ENCODE assay signal across 18 cellular contexts in genomic region chr5:132408456-132408855, GRCh38. TPM values are rescaled to one million over a fixed set of nuclear protein-coding genes. Genes with fewer than 3 reads are reported as not detected.
DNase-seq lines count a peak whose midpoint lies in the region; ATAC-seq and TF ChIP-seq lines count a peak whose summit lies in the region.
"Had no signal": no experiment of that assay in that cellular context is flagged by ENCODE, and none has a peak within 500 bp of the region (broad histone marks: within the 10 kb centered on the region; RNA-seq: fewer than 3 reads in every experiment).

No MANE protein-coding gene starts in this region.

- H2AFZ ChIP-seq in mammary epithelial cell (ENCODE audit: low read depth, low read length) (no peak overlapping the region), parathyroid adenoma (no peak overlapping the region)

- no peak for DNase-seq in breast epithelium (ENCODE audit: low spot score in 2 of 2)
- no peak for DNase-seq in mammary epithelial cell
- DNase-seq in ascending aorta (ENCODE audit: low spot score in 2 of 2): no peak
- DNase-seq in H4 (ENCODE audit: low spot score): no peak
- DNase-seq in NCI-H1092 (lab: John Stamatoyannopoulos, UW): no peak
- DNase-seq: activated CD8-positive, alpha-beta memory T cell treated with anti-CD3 and anti-CD28 coated beads, Interleukin-2, amount 50 U/mL, for 48 hours; amniotic stem cell; DMS79; erythroblast; kidney glomerular epithelial cell; NCI-H1694 treated with DMSO at 0.1 percent for 48 hours; NCI-H510A; PC-3; WERI-Rb-1 had no signal

- dilution Hi-C loops in mammary epithelial cell (cut with HindIII; ENCODE audit: low sequenced_read_pairs): no loop called here

- CTCF ChIA-PET in mammary epithelial cell (lab: Charles Lee; ENCODE audit: low non-redundant PET): no interaction called here

- H3K4me3 ChIP-seq in breast epithelium (no peak overlapping the region), mammary epithelial cell (replicated peaks in 1 of 3; ENCODE audit: insufficient read depth in 1 of 3, low read depth in 2 of 3, low read length in 3 of 3) (no peak overlapping the region), ascending aorta (no peak overlapping the region), parathyroid adenoma (ENCODE audit: low read depth, low read length) (no peak overlapping the region), urinary bladder (ENCODE audit: low read depth, low read length) (no peak overlapping the region)

- no peak for TF ChIP-seq POLR2A in breast epithelium (IDR thresholded peaks at IDR 0.05)

- H3K4me2 ChIP-seq in mammary epithelial cell (ENCODE audit: insufficient read depth, low read depth, low read length) (no peak overlapping the region), parathyroid adenoma (ENCODE audit: low read length) (no peak overlapping the region)

- no peaks in the 10 kb centered on the region for H3K9me3 ChIP-seq in breast epithelium
- H3K9me3 ChIP-seq in mammary epithelial cell (replicated peaks; ENCODE audit: insufficient read depth, low read length): no peaks in the 10 kb centered on the region
- no peaks in the 10 kb centered on the region for H3K9me3 ChIP-seq in ascending aorta
- no peaks in the 10 kb centered on the region for H3K9me3 ChIP-seq in parathyroid adenoma (ENCODE audit: control insufficient read depth, low read length)

- in situ Hi-C loops in mammary epithelial cell (cut with MboI; ENCODE audit: low sequenced_read_pairs in 2 of 2): no loop called here

- intact Hi-C loops in breast epithelium (cut with DNase I; ENCODE audit: low total_unique reads) (no loop called here), mammary epithelial cell (cut with micrococcal nuclease) (no loop called here), ascending aorta (cut with DNase I) (no loop called here)

- H3K27me3 ChIP-seq in breast epithelium (no peaks in the 10 kb centered on the region), mammary epithelial cell (ENCODE audit: insufficient read depth, low read length) (no peaks in the 10 kb centered on the region), ascending aorta (no peaks in the 10 kb centered on the region), parathyroid adenoma (ENCODE audit: control insufficient read depth, insufficient read depth, low read length) (no peaks in the 10 kb centered on the region)

- ATAC-seq in GM18873 (IDR thresholded peaks at IDR 0.05; ENCODE audit: low FRiP score, unreplicated experiment): no peak
- ATAC-seq: PC-3, SK-N-SH treated with all-trans-retinoic acid at 6 μM for 48 hours had no signal

- no peaks in the 10 kb centered on the region for H4K20me1 ChIP-seq in mammary epithelial cell (ENCODE audit: insufficient read depth, low read length)

- WGBS in mammary epithelial cell (ENCODE audit: low coverage, missing lambda C conversion rate): 80% methylated on average over 5 of the region's 6 CpGs
- 81% methylated on average over 6 of the region's 6 CpGs for WGBS in urinary bladder

- TF ChIP-seq CTCF in breast epithelium (IDR thresholded peaks at IDR 0.05) (no peak), mammary epithelial cell (conservative IDR thresholded peaks at IDR 0.05 in 1 of 2, IDR thresholded peaks at IDR 0.05 in 1 of 2; ENCODE audit: extremely low read depth in 1 of 2, insufficient read depth in 1 of 2, low read depth in 1 of 2, low read length in 2 of 2) (no peak), ascending aorta (IDR thresholded peaks at IDR 0.05) (no peak), parathyroid adenoma (IDR thresholded peaks at IDR 0.05) (no peak)

- H3K4me1 ChIP-seq in breast epithelium: peaks cover 0 to 10% of the 10 kb centered on the region in 2 donors
- peaks cover 10% of the 10 kb centered on the region for H3K4me1 ChIP-seq in mammary epithelial cell (ENCODE audit: insufficient read depth, low read length)
- H3K4me1 ChIP-seq in ascending aorta: peaks cover 0 to 23% of the 10 kb centered on the region in 2 donors
- H3K4me1 ChIP-seq in parathyroid adenoma: peaks cover 29% of the 10 kb centered on the region
- peaks cover 2% of the 10 kb centered on the region for H3K4me1 ChIP-seq in urinary bladder (ENCODE audit: insufficient read depth)

- H3K27ac ChIP-seq in breast epithelium (peak overlapping the region; percentile 46 to 99), mammary epithelial cell (ENCODE audit: insufficient read depth, low read depth, low read length) (no peak overlapping the region), ascending aorta (peak overlapping the region; percentile 97 to 100), parathyroid adenoma (peak overlapping the region; percentile 98), urinary bladder (ENCODE audit: low read depth) (peak overlapping the region; percentile 6)
- H3K27ac ChIP-seq: WERI-Rb-1 had no signal

- H3K36me3 ChIP-seq in breast epithelium: no peaks in the 10 kb centered on the region
- no peaks in the 10 kb centered on the region for H3K36me3 ChIP-seq in mammary epithelial cell (ENCODE audit: insufficient read depth, low read length)
- H3K36me3 ChIP-seq in ascending aorta: no peaks in the 10 kb centered on the region
- no peaks in the 10 kb centered on the region for H3K36me3 ChIP-seq in parathyroid adenoma (ENCODE audit: control insufficient read depth, insufficient read depth, low read length)
- H3K36me3 ChIP-seq in urinary bladder (ENCODE audit: insufficient read depth): no peaks in the 10 kb centered on the region
- H3K36me3 ChIP-seq: WERI-Rb-1 had no signal

- H3K79me2 ChIP-seq in mammary epithelial cell (ENCODE audit: insufficient read depth, low read length) (no peaks in the 10 kb centered on the region), parathyroid adenoma (peaks cover 8% of the 10 kb centered on the region)

- BruUV-seq in mammary epithelial cell (replicated peaks; lab: Mats Ljungman, UMichigan): no TSS peak

- H3K9ac ChIP-seq in mammary epithelial cell (ENCODE audit: insufficient read depth, low read length) (no peak overlapping the region), parathyroid adenoma (no peak overlapping the region)

RNA-seq across cellular contexts. Expression of gene SLC22A5, which starts 38.9 kb away (rescaled TPM):
- total RNA-seq in breast epithelium: 10 to 100 TPM in 2 of 3 donors, 1 to 10 TPM in 1; 6.6 to 31.5 (median 23.3) TPM
- total RNA-seq in mammary epithelial cell: 10 to 100 TPM; 11.5 to 13.8 TPM
- polyA plus RNA-seq in mammary epithelial cell: 15.5 TPM
- polyA minus RNA-seq in mammary epithelial cell: 69.6 TPM
- 11.9 TPM for total RNA-seq in ascending aorta
- total RNA-seq in urinary bladder: 9.3 TPM
- polyA plus RNA-seq in urinary bladder: 6.4 TPM
- total RNA-seq in H4 (2014; rRNA removed; shearing (Covaris generic)): 6.9 and 9.6 TPM in 2 replicates
